In genomic region chr9:129383005-129383414, GRCh38 we compare ENCODE assay signal across 9 cellular contexts.
DNase-seq lines count a peak whose midpoint lies in the region; ATAC-seq, FAIRE-seq and TF ChIP-seq lines count a peak whose summit lies in the region.
"Had no signal": no experiment of that assay in that cellular context is flagged by ENCODE, and none has a peak within 500 bp of the region (broad histone marks: within the 10 kb centered on the region; RNA-seq: fewer than 3 reads in every experiment).

No MANE protein-coding gene starts in this region.

- H3K4me3 Mint-ChIP-seq in astrocyte (ENCODE audit: unreplicated experiment): no peak overlapping the region

- no peak for DNase-seq in AG10803 (ENCODE audit: low read depth)
- DNase-seq in HuH-7 (ENCODE audit: low spot score): peak; percentile 62
- DNase-seq in astrocyte (ENCODE audit: low read depth): no peak
- no peak for DNase-seq in GDM1 (lab: John Stamatoyannopoulos, UW)
- no peak for DNase-seq in OCI-M2 (lab: John Stamatoyannopoulos, UW; ENCODE audit: unreplicated experiment)

- H2AFZ ChIP-seq in astrocyte (ENCODE audit: low read depth, low read length): peak overlapping the region; percentile 79

- H3K27me3 Mint-ChIP-seq in astrocyte (ENCODE audit: low read depth, unreplicated experiment): peaks cover 20% of the 10 kb centered on the region

- H3K4me3 ChIP-seq in AG10803 (ENCODE audit: low read length) (peak overlapping the region; percentile 48), astrocyte (ENCODE audit: insufficient read depth, low read depth, low read length) (peak overlapping the region; percentile 51), iPS-18c (ENCODE audit: insufficient read depth, low read depth, low read length) (peak overlapping the region; percentile 56), skin epidermis (peak overlapping the region; percentile 39 to 58 (median 51))

- peak overlapping the region; percentile 41 for H3K27ac Mint-ChIP-seq in astrocyte (ENCODE audit: unreplicated experiment)

- no peaks in the 10 kb centered on the region for H3K36me3 Mint-ChIP-seq in astrocyte (ENCODE audit: low read depth, unreplicated experiment)

- no peaks in the 10 kb centered on the region for H3K4me1 Mint-ChIP-seq in astrocyte (ENCODE audit: low read depth, unreplicated experiment)

- H3K79me2 ChIP-seq in astrocyte (ENCODE audit: insufficient read depth, low read length): no peaks in the 10 kb centered on the region

- H3K4me2 ChIP-seq in astrocyte (ENCODE audit: low read length): peak overlapping the region; percentile 86

- ATAC-seq in GM18517 (IDR thresholded peaks at IDR 0.05; ENCODE audit: unreplicated experiment): no peak

- no peaks in the 10 kb centered on the region for H3K36me3 ChIP-seq in astrocyte (ENCODE audit: insufficient read depth, low read length)

- no peaks in the 10 kb centered on the region for H3K9me3 ChIP-seq in astrocyte (ENCODE audit: insufficient read depth, low read depth, low read length)
- no peaks in the 10 kb centered on the region for H3K9me3 ChIP-seq in iPS-18c (ENCODE audit: control insufficient read depth, insufficient read depth, low read length)

- no peak for FAIRE-seq in astrocyte (lab: Jason Lieb, UNC)
- FAIRE-seq: endometrium had no signal

- no peak overlapping the region for H3K27ac ChIP-seq in astrocyte (ENCODE audit: low read depth, low read length)
- peak overlapping the region; percentile 79 to 99 (median 97) for H3K27ac ChIP-seq in skin epidermis

- H4K20me1 ChIP-seq in astrocyte (ENCODE audit: insufficient read depth, low read length): no peaks in the 10 kb centered on the region

- no peak for TF ChIP-seq CTCF in AG10803 (conservative IDR thresholded peaks at IDR 0.05; ENCODE audit: low read length)
- TF ChIP-seq CTCF in astrocyte (IDR thresholded peaks at IDR 0.05; ENCODE audit: insufficient read depth, low read depth, low read length): no peak

- H3K27me3 ChIP-seq in astrocyte (ENCODE audit: insufficient read depth, low read length): no peaks in the 10 kb centered on the region

- peak overlapping the region; percentile 70 for H3K9ac ChIP-seq in astrocyte (ENCODE audit: low read length)

- peaks cover 8% of the 10 kb centered on the region for H3K4me1 ChIP-seq in astrocyte (ENCODE audit: insufficient read depth, low read length)

- no peaks in the 10 kb centered on the region for H3K9me3 Mint-ChIP-seq in astrocyte (ENCODE audit: unreplicated experiment)
